In the genomic region with DNA sequence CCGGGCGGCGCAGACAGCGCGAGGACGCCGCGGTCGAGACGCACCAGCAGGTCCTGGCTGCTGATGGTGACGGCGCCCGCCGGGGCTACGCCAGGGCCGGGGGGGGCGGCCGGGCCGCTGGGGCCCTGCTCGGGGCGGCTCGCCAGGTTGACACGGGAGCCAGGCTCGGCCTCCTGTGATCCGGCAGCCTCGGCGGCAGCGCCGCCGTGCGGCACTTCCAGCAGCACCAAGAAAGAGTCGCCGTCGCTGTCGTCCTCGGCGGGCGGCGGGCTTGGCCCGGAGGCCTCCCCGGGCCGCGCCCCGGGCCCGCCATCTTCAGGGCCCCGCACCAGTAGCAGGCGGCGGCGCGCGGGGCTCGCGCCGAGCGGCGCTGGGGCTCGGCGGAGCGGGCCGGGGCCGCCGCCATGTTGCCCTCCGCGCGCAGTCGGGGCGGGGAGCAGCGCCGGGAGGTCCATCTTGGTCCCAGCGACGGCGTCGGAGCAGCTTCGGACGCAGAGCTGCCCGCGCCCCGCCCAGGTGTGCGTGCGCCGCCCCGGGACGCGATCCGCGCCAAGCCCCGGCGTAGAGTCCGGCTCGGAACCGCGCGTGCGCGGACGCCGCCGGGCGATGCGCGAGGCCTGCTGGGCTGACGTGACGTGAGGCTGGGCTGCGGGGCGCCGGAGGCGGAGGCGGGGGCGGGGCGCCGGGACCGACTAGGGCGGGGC, we compare ENCODE assay signal across 8 cellular contexts. TPM values are rescaled to one million over a fixed set of nuclear protein-coding genes. Genes with fewer than 3 reads are reported as not detected.
DNase-seq lines count a peak whose midpoint lies in the region; ATAC-seq, FAIRE-seq and TF ChIP-seq lines count a peak whose summit lies in the region.

A gene with protein sequence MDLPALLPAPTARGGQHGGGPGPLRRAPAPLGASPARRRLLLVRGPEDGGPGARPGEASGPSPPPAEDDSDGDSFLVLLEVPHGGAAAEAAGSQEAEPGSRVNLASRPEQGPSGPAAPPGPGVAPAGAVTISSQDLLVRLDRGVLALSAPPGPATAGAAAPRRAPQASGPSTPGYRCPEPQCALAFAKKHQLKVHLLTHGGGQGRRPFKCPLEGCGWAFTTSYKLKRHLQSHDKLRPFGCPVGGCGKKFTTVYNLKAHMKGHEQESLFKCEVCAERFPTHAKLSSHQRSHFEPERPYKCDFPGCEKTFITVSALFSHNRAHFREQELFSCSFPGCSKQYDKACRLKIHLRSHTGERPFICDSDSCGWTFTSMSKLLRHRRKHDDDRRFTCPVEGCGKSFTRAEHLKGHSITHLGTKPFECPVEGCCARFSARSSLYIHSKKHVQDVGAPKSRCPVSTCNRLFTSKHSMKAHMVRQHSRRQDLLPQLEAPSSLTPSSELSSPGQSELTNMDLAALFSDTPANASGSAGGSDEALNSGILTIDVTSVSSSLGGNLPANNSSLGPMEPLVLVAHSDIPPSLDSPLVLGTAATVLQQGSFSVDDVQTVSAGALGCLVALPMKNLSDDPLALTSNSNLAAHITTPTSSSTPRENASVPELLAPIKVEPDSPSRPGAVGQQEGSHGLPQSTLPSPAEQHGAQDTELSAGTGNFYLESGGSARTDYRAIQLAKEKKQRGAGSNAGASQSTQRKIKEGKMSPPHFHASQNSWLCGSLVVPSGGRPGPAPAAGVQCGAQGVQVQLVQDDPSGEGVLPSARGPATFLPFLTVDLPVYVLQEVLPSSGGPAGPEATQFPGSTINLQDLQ (minus strand): TSS at position 481 of the 704 bp plus-strand sequence. CDS start 26 bp downstream, at position 455.

- H3K4me1 ChIP-seq in pancreas (peaks cover 16 to 27% (median 21%) of the 10 kb centered on the region in 3 donors), thyroid gland (peaks cover 31 to 34% of the 10 kb centered on the region in 2 donors)

- H3K4me1 Mint-ChIP-seq in activated naive CD8-positive, alpha-beta T cell treated with anti-CD3 and anti-CD28 coated beads, Interleukin-2, amount 10 ng/mL, durations not matched to agents 7 days and 5 days: peaks cover 29% of the 10 kb centered on the region

- intact Hi-C loops in head of caudate nucleus (cut with DNase I): loop anchor here (10.0 kb wide), 3 partner anchors 81 to 221 kb away; partner anchors contain the start of genes CFAP100 and KLF15
- intact Hi-C loops in pancreas (cut with DNase I): no loop called here
- intact Hi-C loops in thyroid gland (cut with DNase I): loop anchor here (10.0 kb wide), 1 partner anchor 211 kb away; no protein-coding TSS in a partner anchor

- peaks cover 31% of the 10 kb centered on the region for H3K79me2 ChIP-seq in SU-DHL-6 (ENCODE audit: insufficient read depth, low read length)

- H3K27ac Mint-ChIP-seq in activated naive CD8-positive, alpha-beta T cell treated with anti-CD3 and anti-CD28 coated beads, Interleukin-2, amount 10 ng/mL, durations not matched to agents 7 days and 5 days: peak within 1 kb of the TSS; percentile 90

- peak; percentile 80 for ATAC-seq in HG02642 (IDR thresholded peaks at IDR 0.05; ENCODE audit: poor library complexity, unreplicated experiment)
- peak; percentile 92 for ATAC-seq in activated naive CD8-positive, alpha-beta T cell treated with anti-CD3 and anti-CD28 coated beads, Interleukin-2, amount 10 ng/mL, durations not matched to agents 7 days and 5 days (ENCODE audit: low read depth)
- peak; percentile 70 to 87 (median 84) for ATAC-seq in pancreas

- H4K20me1 ChIP-seq in SU-DHL-6 (ENCODE audit: low read depth, low read length): no peaks in the 10 kb centered on the region

- TF ChIP-seq POLR2A in thyroid gland (IDR thresholded peaks at IDR 0.05): peak; percentile 87 to 93

- no peaks in the 10 kb centered on the region for H3K9me2 ChIP-seq in SU-DHL-6 (replicated peaks; ENCODE audit: insufficient read depth, low read length)

- no peaks in the 10 kb centered on the region for H3K27me3 Mint-ChIP-seq in activated naive CD8-positive, alpha-beta T cell treated with anti-CD3 and anti-CD28 coated beads, Interleukin-2, amount 10 ng/mL, durations not matched to agents 7 days and 5 days

- H3K4me3 Mint-ChIP-seq in activated naive CD8-positive, alpha-beta T cell treated with anti-CD3 and anti-CD28 coated beads, Interleukin-2, amount 10 ng/mL, durations not matched to agents 7 days and 5 days: peak within 1 kb of the TSS; percentile 93

- peak within 1 kb of the TSS; percentile 79 for H3K4me3 ChIP-seq in SU-DHL-6 (ENCODE audit: insufficient read depth, low read length, poor library complexity, severe bottlenecking)
- H3K4me3 ChIP-seq in pancreas: peak within 1 kb of the TSS; percentile 57 to 76 (median 66)
- peak within 1 kb of the TSS; percentile 37 to 61 (median 60) for H3K4me3 ChIP-seq in thyroid gland (replicated peaks in 1 of 3)

- no peak for FAIRE-seq in pancreas (lab: Jason Lieb, UNC)

- H3K27ac ChIP-seq in SU-DHL-6 (ENCODE audit: low read depth, low read length) (peak within 1 kb of the TSS; percentile 36; the same call in 1 of the 2 replicates), pancreas (peak within 1 kb of the TSS; percentile 87 to 94 (median 93)), thyroid gland (peak within 1 kb of the TSS; percentile 56 to 90 (median 85))

- H3K27me3 ChIP-seq in SU-DHL-6 (ENCODE audit: low read length) (no peaks in the 10 kb centered on the region), pancreas (no peaks in the 10 kb centered on the region), thyroid gland (no peaks in the 10 kb centered on the region)

- TF ChIP-seq CTCF in GM12872 (IDR thresholded peaks at IDR 0.05; ENCODE audit: insufficient read depth, low read depth, low read length): peak; percentile 63
- no peak for TF ChIP-seq CTCF in SU-DHL-6 (IDR thresholded peaks at IDR 0.05; ENCODE audit: insufficient read depth, low read length, poor library complexity, severe bottlenecking)
- TF ChIP-seq CTCF in pancreas (IDR thresholded peaks at IDR 0.05): peak in 2 of 4 donors; percentile 7 to 20
- TF ChIP-seq CTCF in thyroid gland (IDR thresholded peaks at IDR 0.05): peak in 3 of 6 experiments; percentile 32 to 51 (median 50)

- H3K36me3 Mint-ChIP-seq in activated naive CD8-positive, alpha-beta T cell treated with anti-CD3 and anti-CD28 coated beads, Interleukin-2, amount 10 ng/mL, durations not matched to agents 7 days and 5 days: peaks cover 20% of the 10 kb centered on the region

- no peaks in the 10 kb centered on the region for H3K9me3 Mint-ChIP-seq in activated naive CD8-positive, alpha-beta T cell treated with anti-CD3 and anti-CD28 coated beads, Interleukin-2, amount 10 ng/mL, durations not matched to agents 7 days and 5 days

- H3K9ac ChIP-seq in SU-DHL-6 (ENCODE audit: low read length): peak within 1 kb of the TSS; percentile 71

- H3K9me3 ChIP-seq in SU-DHL-6 (ENCODE audit: insufficient read depth, low read length) (no peaks in the 10 kb centered on the region), pancreas (no peaks in the 10 kb centered on the region), thyroid gland (no peaks in the 10 kb centered on the region)

- no peaks in the 10 kb centered on the region for H3F3A ChIP-seq in SU-DHL-6 (ENCODE audit: insufficient read depth)

- WGBS in pancreas, 2 donors: 0 to 1% methylated on average over 74 to 113 of the region's 113 CpGs
- 0% methylated on average over 9 of the region's 113 CpGs; no CpG with 5 or more reads in 1 of the 2 donors for WGBS in thyroid gland, 2 donors

- POLR2A ChIA-PET in activated naive CD8-positive, alpha-beta T cell treated with anti-CD3 and anti-CD28 coated beads, Interleukin-2, amount 10 ng/mL, durations not matched to agents 7 days and 5 days (lab: Charles Lee): interaction anchor here (1.2 to 1.3 kb wide), 2 partner anchors 10 to 12 kb away, joined by 3 to 4 read pairs; no protein-coding TSS in a partner anchor

- H3K36me3 ChIP-seq in SU-DHL-6 (ENCODE audit: low read length) (peaks cover 1% of the 10 kb centered on the region; the same call in 1 of the 2 replicates), pancreas (peaks cover 0 to 8% (median 4%) of the 10 kb centered on the region in 3 donors), thyroid gland (peaks cover 9 to 10% of the 10 kb centered on the region in 2 donors)

- DNase-seq in NCI-H1105 (lab: John Stamatoyannopoulos, UW): peak; percentile 93
- DNase-seq in activated naive CD8-positive, alpha-beta T cell treated with anti-CD3 and anti-CD28 coated beads, Interleukin-2, amount 10 ng/mL, durations not matched to agents 7 days and 5 days: peak; percentile 94
- peak; percentile 75 to 98 (median 94) for DNase-seq in head of caudate nucleus
- DNase-seq in pancreas: peak; percentile 90 to 99 (median 98)
- DNase-seq in thyroid gland: peak; percentile 96

- peak within 1 kb of the TSS; percentile 79 for H3K4me2 ChIP-seq in SU-DHL-6 (ENCODE audit: low read depth, low read length, poor library complexity, severe bottlenecking)

- H2AFZ ChIP-seq in SU-DHL-6 (ENCODE audit: low read depth, low read length, severe bottlenecking): peak within 1 kb of the TSS; percentile 90

RNA-seq across cellular contexts. Expression of the gene that starts here (rescaled TPM):
- 10 to 100 TPM; 34.7 to 34.9 TPM for total RNA-seq in activated naive CD8-positive, alpha-beta T cell treated with anti-CD3 and anti-CD28 coated beads, Interleukin-2, amount 10 ng/mL, durations not matched to agents 7 days and 5 days
- 10 to 100 TPM; 19.4 to 26.1 (median 21.3) TPM for total RNA-seq in pancreas
- 10 to 100 TPM; 19.9 to 21.7 TPM for polyA plus RNA-seq in pancreas
- total RNA-seq in thyroid gland: 10 to 100 TPM; 51.5 to 96.8 (median 57.4) TPM

Comparison
In these comparisons a context has a peak if more than half of its experiments do, and no peak if none do; other contexts are left out.
1. Peak in every context shown above with its lines: DNase-seq, ATAC-seq, H3K4me3 ChIP-seq and H3K27ac ChIP-seq.
2. H3K27ac ChIP-seq: peak in every context shown above with its lines; median percentile 93 in pancreas; 85 in thyroid gland; 36 in SU-DHL-6.
3. intact Hi-C loops: an anchor here in head of caudate nucleus (10.0 kb wide) and thyroid gland (10.0 kb wide); none called in pancreas.